Comparison of ENCODE assay signal across 1 cellular context in the genomic region with DNA sequence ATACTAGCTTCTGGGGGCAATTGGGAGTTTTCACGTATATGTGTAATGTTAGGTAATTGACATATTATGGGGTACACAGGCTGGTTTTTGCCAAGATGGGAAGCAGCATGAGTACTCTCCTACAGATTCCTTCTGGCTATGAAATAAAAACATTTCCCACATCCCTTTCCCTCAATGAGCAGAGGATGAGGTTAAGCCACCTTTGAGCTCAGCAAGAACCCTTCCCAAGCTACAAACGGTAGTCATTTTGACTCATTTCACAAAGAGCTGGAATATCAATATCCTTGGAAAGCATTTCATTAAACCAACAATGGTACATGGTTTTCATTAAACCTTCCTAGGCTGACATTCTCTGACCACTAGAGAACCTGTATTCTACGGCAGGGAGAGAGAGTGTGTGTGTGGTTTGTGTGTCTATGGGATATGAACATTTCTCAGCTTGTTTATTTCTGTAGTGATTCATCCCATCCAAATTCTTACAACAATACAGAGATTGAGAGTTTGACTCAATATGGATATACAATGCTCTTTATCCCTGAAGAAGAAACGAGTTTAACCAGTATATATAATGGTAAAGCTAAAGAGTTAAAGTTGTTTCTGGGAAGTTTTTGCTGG.
TF ChIP-seq lines count a peak whose summit lies in the region.

No MANE protein-coding gene starts in this region.

TF ChIP-seq in IMR-90, 13 proteins besides CTCF, POLR2A, EP300 and RAD21 (continued from another document):
- TF ChIP-seq NFE2L2 (IDR thresholded peaks at IDR 0.05; ENCODE audit: low read depth, low read length): no peak
- 0 out of 2 replicates have a peak, but pooled peaks have one; percentile 21 for TF ChIP-seq CEBPB (IDR thresholded peaks at IDR 0.05; ENCODE audit: low read depth, low read length)
